23 cellular contexts compared by ENCODE assay signal in genomic region chr4:119044919-119045318, GRCh38.
"Had no signal": no experiment of that assay in that cellular context is flagged by ENCODE, and none has a peak within 500 bp of the region (broad histone marks: within the 10 kb centered on the region; RNA-seq: fewer than 3 reads in every experiment).

No MANE protein-coding gene starts in this region.

- H2AFZ ChIP-seq: neural progenitor cell had no signal

- DNase-seq: activated B cell treated with CpG ODN at 0.5 μM for 24 hours; activated CD4-positive, alpha-beta memory T cell treated with anti-CD3 and anti-CD28 coated beads, Interleukin-2, amount 10 ng/mL, durations not matched to agents 7 days and 5 days; activated CD4-positive, alpha-beta T cell treated with anti-CD3 and anti-CD28 coated beads for 48 hours; activated CD8-positive, alpha-beta memory T cell treated with anti-CD3 and anti-CD28 coated beads, Interleukin-2, amount 10 ng/mL, durations not matched to agents 7 days and 5 days; activated naive CD8-positive, alpha-beta T cell treated with anti-CD3 and anti-CD28 coated beads for 36 hours; amygdala; brain microvascular endothelial cell; colonic mucosa; hypothalamus; islet precursor cell; naive B cell; ovary; right lobe of liver; stimulated activated CD4-positive, alpha-beta T cell treated with anti-CD3 and anti-CD28 coated beads, Interleukin-4, amount 100 ng/mL, for 4 hours; T-cell; thyroid gland had no signal

- H3K4me3 ChIP-seq: colonic mucosa, neural progenitor cell, ovary, right lobe of liver, SK-N-MC, smooth muscle cell, thyroid gland had no signal

- H3K27me3 ChIP-seq: brain microvascular endothelial cell, colonic mucosa, neural progenitor cell, ovary, right lobe of liver, thyroid gland had no signal

- FAIRE-seq: urothelium cell line had no signal

- H3K9me3 Mint-ChIP-seq: activated B cell treated with CpG ODN at 0.5 μM for 24 hours; activated CD4-positive, alpha-beta memory T cell treated with anti-CD3 and anti-CD28 coated beads, Interleukin-2, amount 10 ng/mL, durations not matched to agents 7 days and 5 days; activated naive CD8-positive, alpha-beta T cell treated with anti-CD3 and anti-CD28 coated beads for 36 hours; central memory CD8-positive, alpha-beta T cell; naive B cell; neural progenitor cell; stimulated activated memory B cell treated with anti-CD40 and anti-IgM and Interleukin-4, amounts not matched to agents 10 μg/mL and 1 μg/mL and 100 μg/mL, for 72 hours; T-cell had no signal

- H3K4me1 Mint-ChIP-seq: central memory CD8-positive, alpha-beta T cell had no signal

- H3K9ac ChIP-seq: neural progenitor cell had no signal

- H3K27ac Mint-ChIP-seq: activated B cell treated with CpG ODN at 0.5 μM for 24 hours; activated CD4-positive, alpha-beta memory T cell treated with anti-CD3 and anti-CD28 coated beads, Interleukin-2, amount 10 ng/mL, durations not matched to agents 7 days and 5 days; activated CD8-positive, alpha-beta memory T cell treated with anti-CD3 and anti-CD28 coated beads, Interleukin-2, amount 10 ng/mL, durations not matched to agents 7 days and 5 days; activated naive CD8-positive, alpha-beta T cell treated with anti-CD3 and anti-CD28 coated beads for 36 hours; naive B cell; neural progenitor cell; stimulated activated memory B cell treated with anti-CD40 and anti-IgM and Interleukin-4, amounts not matched to agents 10 μg/mL and 1 μg/mL and 100 μg/mL, for 72 hours; T-cell had no signal

- H3K4me3 Mint-ChIP-seq: activated B cell treated with CpG ODN at 0.5 μM for 24 hours; activated CD4-positive, alpha-beta memory T cell treated with anti-CD3 and anti-CD28 coated beads, Interleukin-2, amount 10 ng/mL, durations not matched to agents 7 days and 5 days; activated CD8-positive, alpha-beta memory T cell treated with anti-CD3 and anti-CD28 coated beads, Interleukin-2, amount 10 ng/mL, durations not matched to agents 7 days and 5 days; activated naive CD8-positive, alpha-beta T cell treated with anti-CD3 and anti-CD28 coated beads for 36 hours; central memory CD8-positive, alpha-beta T cell; naive B cell; neural progenitor cell; stimulated activated memory B cell treated with anti-CD40 and anti-IgM and Interleukin-4, amounts not matched to agents 10 μg/mL and 1 μg/mL and 100 μg/mL, for 72 hours; T-cell had no signal

- H3K36me3 ChIP-seq: brain microvascular endothelial cell, colonic mucosa, neural progenitor cell, ovary, right lobe of liver, thyroid gland had no signal

- ATAC-seq: activated CD8-positive, alpha-beta memory T cell treated with anti-CD3 and anti-CD28 coated beads, Interleukin-2, amount 10 ng/mL, durations not matched to agents 7 days and 5 days; left lobe of liver; right lobe of liver; stimulated activated memory B cell treated with anti-CD40 and anti-IgM and Interleukin-4, amounts not matched to agents 10 μg/mL and 1 μg/mL and 100 μg/mL, for 72 hours; T-cell had no signal

- H3K4me2 ChIP-seq: neural progenitor cell, smooth muscle cell had no signal

- H3K9me3 ChIP-seq: colonic mucosa, ovary, right lobe of liver, thyroid gland had no signal

- H3K27ac ChIP-seq: brain microvascular endothelial cell, colonic mucosa, neural progenitor cell, ovary, right lobe of liver, SK-N-MC, thyroid gland had no signal

- H3K36me3 Mint-ChIP-seq: activated CD8-positive, alpha-beta memory T cell treated with anti-CD3 and anti-CD28 coated beads, Interleukin-2, amount 10 ng/mL, durations not matched to agents 7 days and 5 days; activated naive CD8-positive, alpha-beta T cell treated with anti-CD3 and anti-CD28 coated beads for 36 hours; naive B cell; neural progenitor cell; stimulated activated memory B cell treated with anti-CD40 and anti-IgM and Interleukin-4, amounts not matched to agents 10 μg/mL and 1 μg/mL and 100 μg/mL, for 72 hours; T-cell had no signal

- H3K27me3 Mint-ChIP-seq: activated naive CD8-positive, alpha-beta T cell treated with anti-CD3 and anti-CD28 coated beads for 36 hours; stimulated activated memory B cell treated with anti-CD40 and anti-IgM and Interleukin-4, amounts not matched to agents 10 μg/mL and 1 μg/mL and 100 μg/mL, for 72 hours had no signal
